Comparison of ENCODE assay signal across 6 cellular contexts in the genomic region with DNA sequence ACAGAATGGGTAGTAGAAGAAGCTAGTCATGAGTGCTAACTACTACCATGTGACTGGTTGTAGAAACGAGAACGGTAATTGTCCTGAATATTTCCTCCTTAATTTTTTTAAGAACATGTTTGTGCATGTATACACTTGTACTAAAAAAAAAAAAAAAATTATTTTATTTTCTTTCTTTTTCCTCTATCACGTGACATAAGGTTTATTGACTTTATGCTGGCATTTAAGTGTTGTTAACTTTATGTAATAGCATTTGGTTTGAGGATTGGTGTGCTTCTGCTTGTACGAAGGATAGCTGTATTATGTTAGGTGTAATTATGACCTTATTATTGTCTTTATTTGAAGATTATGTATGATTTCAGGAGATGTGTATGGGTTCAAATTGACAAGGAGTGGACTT.
"Had no signal": no experiment of that assay in that cellular context is flagged by ENCODE, and none has a peak within 500 bp of the region (broad histone marks: within the 10 kb centered on the region; RNA-seq: fewer than 3 reads in every experiment).

No MANE protein-coding gene starts in this region.

- DNase-seq: IMR-90, KBM-7, KG1 had no signal

- H3K9ac ChIP-seq: KMS-11 had no signal

- H3K27ac ChIP-seq: HL-60, KMS-11 had no signal

- H3K4me2 ChIP-seq: KMS-11 had no signal

- FAIRE-seq: HTR-8/SVneo had no signal
